20 cellular contexts compared by ENCODE assay signal in the genomic region with DNA sequence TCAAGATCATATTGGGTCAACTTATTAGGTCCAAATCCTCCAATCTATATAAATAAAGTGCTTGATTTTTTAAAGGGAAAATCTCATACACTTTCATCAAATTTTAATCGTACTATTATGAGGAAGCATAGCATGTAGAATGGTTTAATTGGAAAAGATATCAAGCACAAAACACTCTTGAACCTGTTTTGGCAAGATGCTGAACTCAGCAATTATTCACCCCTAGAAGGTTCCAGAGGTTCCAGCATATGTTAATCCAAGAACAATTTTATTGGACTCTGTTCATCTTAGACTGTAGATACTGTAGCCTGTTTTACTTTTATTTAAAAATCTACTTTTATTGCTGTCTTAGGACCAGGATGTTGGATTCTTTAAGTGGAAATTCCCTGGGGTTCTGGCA.
A peak's percentile ranks its signal among the peaks of the same experiment; 100 is the strongest.
DNase-seq lines count a peak whose midpoint lies in the region; ATAC-seq, FAIRE-seq and TF ChIP-seq lines count a peak whose summit lies in the region.
"Had no signal": no experiment of that assay in that cellular context is flagged by ENCODE, and none has a peak within 500 bp of the region (broad histone marks: within the 10 kb centered on the region; RNA-seq: fewer than 3 reads in every experiment).

No MANE protein-coding gene starts in this region.

- POLR2A ChIA-PET in HCT116 (lab: Charles Lee) = no interaction called here
- POLR2A ChIA-PET in K562 (lab: Yijun Ruan, JAX) = interaction anchor here (1.0 kb wide), 1 partner anchor 13 kb away, joined by 3 read pairs; no protein-coding TSS in a partner anchor

- TF ChIP-seq RAD21 in HCT116 (IDR thresholded peaks at IDR 0.05; ENCODE audit: low read depth) = no peak
- no peak for TF ChIP-seq RAD21 in K562 (CRISPR knock-in tag; conservative IDR thresholded peaks at IDR 0.05 in 1 of 2, IDR thresholded peaks at IDR 0.05 in 1 of 2)

- no peaks in the 10 kb centered on the region for H3K9me3 ChIP-seq in HCT116 (ENCODE audit: control insufficient read depth in 1 of 2, insufficient read depth in 1 of 2, low read depth in 1 of 2, low read length in 2 of 2)
- no peaks in the 10 kb centered on the region; the same call in 1 of the 2 replicates for H3K9me3 ChIP-seq in K562 (replicated peaks; ENCODE audit: control insufficient read depth, insufficient read depth, low read depth, low read length)
- H3K9me3 ChIP-seq: BE2C had no signal

- no peak for FAIRE-seq in K562 (lab: Jason Lieb, UNC)
- FAIRE-seq: GM12891, GM18507 had no signal

- no peak overlapping the region for H3K9ac ChIP-seq in HCT116 (ENCODE audit: low read length)
- no peak overlapping the region for H3K9ac ChIP-seq in K562 (ENCODE audit: insufficient read depth in 1 of 2, low read depth in 2 of 2, low read length in 2 of 2)
- H3K9ac ChIP-seq: BLaER1 treated with 17β-estradiol and CSF1 and Interleukin-3, amounts not matched to agents 10 nM and 100 nM had no signal

- H3K4me3 Mint-ChIP-seq in mesothelial cell of epicardium = no peak overlapping the region
- H3K4me3 Mint-ChIP-seq in HFFc6 = no peak overlapping the region
- H3K4me3 Mint-ChIP-seq: CD14-positive monocyte; CD4-positive, alpha-beta T cell; CD8-positive, alpha-beta memory T cell had no signal

- in situ Hi-C loops in K562 (cut with MboI) = no loop called here

- H3K4me3 ChIP-seq in HCT116 (replicated peaks in 1 of 2; ENCODE audit: low read depth in 1 of 2, low read length in 2 of 2) (no peak overlapping the region), K562 (no peak overlapping the region)
- H3K4me3 ChIP-seq: BLaER1 treated with 17β-estradiol and CSF1 and Interleukin-3, amounts not matched to agents 10 nM and 100 nM had no signal

- H3K79me2 ChIP-seq in HCT116 (ENCODE audit: insufficient read depth, low read length) (no peaks in the 10 kb centered on the region), K562 (ENCODE audit: control insufficient read depth, insufficient read depth, low read length) (no peaks in the 10 kb centered on the region)

- WGBS in K562 (ENCODE audit: insufficient coverage, low coverage, missing lambda C conversion rate) = 0% methylated on average over 1 of the region's 1 CpG

- H3K27me3 ChIP-seq in HCT116 (ENCODE audit: insufficient read depth, low read length) = no peaks in the 10 kb centered on the region
- peaks cover 9 to 16% of the 10 kb centered on the region in 2 experiments; a peak in 4 of 5 replicates for H3K27me3 ChIP-seq in K562 (ENCODE audit: control insufficient read depth in 2 of 2, insufficient read depth in 2 of 2, low read length in 2 of 2)
- H3K27me3 ChIP-seq: BE2C; BLaER1 treated with 17β-estradiol and CSF1 and Interleukin-3, amounts not matched to agents 10 nM and 100 nM had no signal

- H3K9me3 Mint-ChIP-seq in mesothelial cell of epicardium (peaks cover 4% of the 10 kb centered on the region), HFFc6 (no peaks in the 10 kb centered on the region)
- H3K9me3 Mint-ChIP-seq: CD14-positive monocyte; CD4-positive, alpha-beta T cell; CD8-positive, alpha-beta memory T cell had no signal

- H3K4me1 Mint-ChIP-seq in mesothelial cell of epicardium = peaks cover 10% of the 10 kb centered on the region
- peaks cover 19% of the 10 kb centered on the region for H3K4me1 Mint-ChIP-seq in HFFc6 (ENCODE audit: low read depth)
- H3K4me1 Mint-ChIP-seq: CD14-positive monocyte; CD8-positive, alpha-beta memory T cell had no signal

- TF ChIP-seq POLR2A in HCT116 (IDR thresholded peaks at IDR 0.05; ENCODE audit: borderline replicate concordance, extremely low read depth, insufficient read depth, insufficient read length) (no peak), K562 (conservative IDR thresholded peaks at IDR 0.05) (no peak)

- H3K27ac Mint-ChIP-seq in mesothelial cell of epicardium (peak overlapping the region; percentile 5), HFFc6 (no peak overlapping the region)
- H3K27ac Mint-ChIP-seq: CD14-positive monocyte; CD4-positive, alpha-beta T cell; CD8-positive, alpha-beta memory T cell had no signal

- H3K4me2 ChIP-seq in HCT116 (ENCODE audit: low read length) = no peak overlapping the region
- no peak overlapping the region for H3K4me2 ChIP-seq in K562 (ENCODE audit: insufficient read depth, low read length)
- H3K4me2 ChIP-seq: BLaER1 treated with 17β-estradiol and CSF1 and Interleukin-3, amounts not matched to agents 10 nM and 100 nM had no signal

- H4K20me1 ChIP-seq in HCT116 (ENCODE audit: insufficient read depth) (no peaks in the 10 kb centered on the region), K562 (replicated peaks; ENCODE audit: control insufficient read depth, insufficient read depth, low read length) (no peaks in the 10 kb centered on the region)
- H4K20me1 ChIP-seq: BLaER1 treated with 17β-estradiol and CSF1 and Interleukin-3, amounts not matched to agents 10 nM and 100 nM had no signal

- H3K4me1 ChIP-seq in HCT116 (ENCODE audit: control insufficient read depth in 1 of 2, insufficient read depth in 2 of 2, low read length in 2 of 2) (peaks cover 0 to 4% of the 10 kb centered on the region in 2 experiments; a peak in 1 of 4 replicates), K562 (replicated peaks in 1 of 2; ENCODE audit: control insufficient read depth in 2 of 2, insufficient read depth in 2 of 2, low read length in 2 of 2) (no peaks in the 10 kb centered on the region)
- H3K4me1 ChIP-seq: BE2C; BLaER1 treated with 17β-estradiol and CSF1 and Interleukin-3, amounts not matched to agents 10 nM and 100 nM had no signal

- H2AFZ ChIP-seq in HCT116 (ENCODE audit: low read depth, low read length, poor library complexity, severe bottlenecking) (peak overlapping the region; percentile 26), K562 (ENCODE audit: low read depth, low read length) (no peak overlapping the region)

- RAD21 ChIA-PET in HCT116 (lab: Charles Lee; ENCODE audit: low non-redundant PET in 1 of 2, low total read pairs in 2 of 2, uncharacterized antibody in 2 of 2, unreplicated experiment in 2 of 2) = no interaction called here

- H3K36me3 ChIP-seq in HCT116 (ENCODE audit: control insufficient read depth in 1 of 2, insufficient read depth in 2 of 2, low read length in 2 of 2) (no peaks in the 10 kb centered on the region), K562 (ENCODE audit: control insufficient read depth, insufficient read depth, low read length) (no peaks in the 10 kb centered on the region)
- H3K36me3 ChIP-seq: BE2C; BLaER1 treated with 17β-estradiol and CSF1 and Interleukin-3, amounts not matched to agents 10 nM and 100 nM had no signal

- H3K9me1 ChIP-seq in K562 (ENCODE audit: control insufficient read depth, insufficient read depth, low read length) = no peaks in the 10 kb centered on the region

- H3K9me2 ChIP-seq in HCT116 (ENCODE audit: insufficient read depth) = no peaks in the 10 kb centered on the region

- H3K27me3 Mint-ChIP-seq in mesothelial cell of epicardium (ENCODE audit: low read depth) = no peaks in the 10 kb centered on the region
- H3K27me3 Mint-ChIP-seq in HFFc6 (ENCODE audit: insufficient read depth) = peaks cover 9% of the 10 kb centered on the region; the same call in 1 of the 2 replicates

- DNase-seq in HCT116 (ENCODE audit: low read depth, low spot score) (no peak), K562 (ENCODE audit: extremely low read depth in 1 of 4, low spot score in 3 of 4) (no peak), mesothelial cell of epicardium (ENCODE audit: low spot score in 2 of 2, unreplicated experiment in 2 of 2) (no peak), HFFc6 (no peak)
- DNase-seq: AML-193; BE2C; CD4-positive, alpha-beta T cell; CD8-positive, alpha-beta memory T cell; DMS53; DMS79 treated with DMSO at 0.1 percent for 48 hours; GF-D8; GOT3; H7; HCEC 1CT had no signal

- TF ChIP-seq CTCF in HCT116 (IDR thresholded peaks at IDR 0.05 in 2 of 3, conservative IDR thresholded peaks at IDR 0.05 in 1 of 3; ENCODE audit: borderline replicate concordance in 1 of 3, insufficient read depth in 1 of 3, low read depth in 2 of 3, low read length in 2 of 3) (no peak), K562 (IDR thresholded peaks at IDR 0.05 in 2 of 3, conservative IDR thresholded peaks at IDR 0.05 in 1 of 3; ENCODE audit: insufficient read depth in 2 of 3, low read depth in 1 of 3, low read length in 3 of 3) (no peak), mesothelial cell of epicardium (IDR thresholded peaks at IDR 0.05; ENCODE audit: unreplicated experiment) (no peak), HFFc6 (IDR thresholded peaks at IDR 0.05) (no peak)

- ATAC-seq in HCT116 = no peak
- ATAC-seq in K562 = no peak
- ATAC-seq in GM19023 (IDR thresholded peaks at IDR 0.05; ENCODE audit: unreplicated experiment) = no peak
- no peak for ATAC-seq in HG03280 (IDR thresholded peaks at IDR 0.05; ENCODE audit: unreplicated experiment)

- intact Hi-C loops in HCT116 (cut with micrococcal nuclease) (no loop called here), K562 (cut with micrococcal nuclease) (no loop called here)

- no peak overlapping the region for H3K27ac ChIP-seq in HCT116 (ENCODE audit: low read depth, low read length)
- no peak overlapping the region for H3K27ac ChIP-seq in K562 (ENCODE audit: extremely low read depth, low read depth, low read length)
- H3K27ac ChIP-seq: BLaER1 treated with 17β-estradiol and CSF1 and Interleukin-3, amounts not matched to agents 10 nM and 100 nM had no signal

- no TSS peak for BruUV-seq in HCT116 (replicated peaks; lab: Mats Ljungman, UMichigan)
- no TSS peak for BruUV-seq in K562 (replicated peaks; lab: Mats Ljungman, UMichigan)

- H3K36me3 Mint-ChIP-seq in mesothelial cell of epicardium (no peaks in the 10 kb centered on the region), HFFc6 (ENCODE audit: low read depth) (no peaks in the 10 kb centered on the region)
- H3K36me3 Mint-ChIP-seq: CD14-positive monocyte; CD8-positive, alpha-beta memory T cell had no signal

- TF ChIP-seq EP300 in K562 (IDR thresholded peaks at IDR 0.05; ENCODE audit: low read length) = no peak

- CTCF ChIA-PET in HCT116 (lab: Charles Lee) = no interaction called here
- CTCF ChIA-PET in K562 (lab: Yijun Ruan, JAX; ENCODE audit: low intra/inter-chr PET ratio) = no interaction called here

TF ChIP-seq in HCT116, 20 proteins besides CTCF, POLR2A, EP300 and RAD21 (continues in another document):
- TF ChIP-seq SIN3A (IDR thresholded peaks at IDR 0.05; ENCODE audit: low read depth) (no peak), SRF (IDR thresholded peaks at IDR 0.05; ENCODE audit: low read depth) (no peak), YY1 (IDR thresholded peaks at IDR 0.05; ENCODE audit: extremely low read depth, insufficient replicate concordance, low read depth, low read length) (no peak)

TF ChIP-seq in K562, 482 proteins besides CTCF, POLR2A, EP300 and RAD21 (continues in another document):
- TF ChIP-seq ZNF3 (CRISPR knock-in tag; IDR thresholded peaks at IDR 0.05) (no peak), SAFB2 (IDR thresholded peaks at IDR 0.05; ENCODE audit: borderline replicate concordance, low read depth, low read length, severe bottlenecking) (no peak), C11orf30 (IDR thresholded peaks at IDR 0.05; ENCODE audit: low read depth) (peak; percentile 44; the same call in 1 of the 2 replicates), NR2C1 (IDR thresholded peaks at IDR 0.05) (no peak), NR2C1 (tag; IDR thresholded peaks at IDR 0.05) (no peak)
